8 cellular contexts compared by ENCODE assay signal in the genomic region with DNA sequence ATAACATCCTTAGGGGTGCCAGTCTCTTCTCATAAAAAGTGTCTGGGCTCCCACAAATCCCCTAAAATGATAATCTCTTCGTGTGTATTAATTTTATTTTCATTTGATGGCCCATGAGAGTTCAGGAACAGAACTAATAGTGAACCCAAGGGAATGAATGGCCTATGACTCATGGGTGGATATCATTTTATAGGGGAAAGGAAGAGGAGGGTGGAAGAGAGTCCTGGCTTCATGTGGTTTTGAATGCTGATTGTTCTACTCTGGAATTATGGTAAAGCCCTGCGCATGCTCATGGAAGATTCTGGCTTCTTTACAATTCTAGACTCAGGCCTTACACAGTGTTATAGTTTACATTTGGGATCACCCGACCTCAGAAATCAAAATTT. TPM values are rescaled to one million over a fixed set of nuclear protein-coding genes. Genes with fewer than 3 reads are reported as not detected.
DNase-seq lines count a peak whose midpoint lies in the region; ATAC-seq and TF ChIP-seq lines count a peak whose summit lies in the region.

No MANE protein-coding gene starts in this region.

- intact Hi-C loops in activated CD4-positive, alpha-beta T cell treated with anti-CD3 and anti-CD28 coated beads for 36 hours (cut with DNase I, micrococcal nuclease) = no loop called here
- intact Hi-C loops in tibial artery (cut with DNase I; ENCODE audit: low total_unique reads) = loop anchor here (5.0 kb wide), 1 partner anchor 35 kb away; a partner anchor contains a TSS

- H3K36me3 ChIP-seq in tibial artery = no peaks in the 10 kb centered on the region

- H3K4me3 Mint-ChIP-seq in activated CD4-positive, alpha-beta T cell treated with anti-CD3 and anti-CD28 coated beads for 36 hours = peak overlapping the region; percentile 37

- H3K36me3 Mint-ChIP-seq in activated CD4-positive, alpha-beta T cell treated with anti-CD3 and anti-CD28 coated beads for 36 hours (ENCODE audit: low read depth) = peaks cover 21% of the 10 kb centered on the region

- no peaks in the 10 kb centered on the region for H3K27me3 ChIP-seq in layer of hippocampus (ENCODE audit: control insufficient read depth, insufficient read depth, low read length)
- no peaks in the 10 kb centered on the region for H3K27me3 ChIP-seq in tibial artery

- H3K27me3 Mint-ChIP-seq in activated CD4-positive, alpha-beta T cell treated with anti-CD3 and anti-CD28 coated beads for 36 hours = no peaks in the 10 kb centered on the region

- H3K4me1 Mint-ChIP-seq in activated CD4-positive, alpha-beta T cell treated with anti-CD3 and anti-CD28 coated beads for 36 hours = peaks cover 78% of the 10 kb centered on the region

- POLR2A ChIA-PET in activated CD4-positive, alpha-beta T cell treated with anti-CD3 and anti-CD28 coated beads for 36 hours (lab: Charles Lee) = interaction anchor here (1.4 kb wide), 1 partner anchor 33 kb away, joined by 3 read pairs; no protein-coding TSS in a partner anchor

- peak; percentile 4 for ATAC-seq in activated CD4-positive, alpha-beta T cell treated with anti-CD3 and anti-CD28 coated beads for 36 hours
- no peak for ATAC-seq in HG03439 (IDR thresholded peaks at IDR 0.05; ENCODE audit: unreplicated experiment)
- ATAC-seq in HG03442 (IDR thresholded peaks at IDR 0.05; ENCODE audit: unreplicated experiment) = no peak

- no peaks in the 10 kb centered on the region for H3K9me3 ChIP-seq in tibial artery

- H3K27ac ChIP-seq in angular gyrus (ENCODE audit: low read depth, low read length) = peak overlapping the region; percentile 11
- H3K27ac ChIP-seq in layer of hippocampus (ENCODE audit: low read depth, low read length) = peak overlapping the region; percentile 60
- peak overlapping the region; percentile 71 to 72 for H3K27ac ChIP-seq in tibial artery

- H3K27ac Mint-ChIP-seq in activated CD4-positive, alpha-beta T cell treated with anti-CD3 and anti-CD28 coated beads for 36 hours = peak overlapping the region; percentile 49

- CTCF ChIA-PET in activated CD4-positive, alpha-beta T cell treated with anti-CD3 and anti-CD28 coated beads for 36 hours (lab: Charles Lee) = interaction anchor here (0.7 to 8.0 kb wide), 5 partner anchors 12 to 70 kb away, joined by 3 to 69 read pairs (median 3); a partner anchor contains a TSS

- H3K4me3 ChIP-seq in tibial artery = peak overlapping the region; percentile 37 to 42

- no peak for TF ChIP-seq CTCF in tibial artery (IDR thresholded peaks at IDR 0.05)

- no peak for DNase-seq in activated CD4-positive, alpha-beta T cell treated with anti-CD3 and anti-CD28 coated beads for 36 hours
- DNase-seq in activated CD4-positive, alpha-beta T cell treated with anti-CD3 and anti-CD28 coated beads for 4 hours = no peak
- DNase-seq in tibial artery (no peak), NCI-H1694 treated with DMSO at 0.1 percent for 48 hours (lab: John Stamatoyannopoulos, UW) (no peak)

- no peaks in the 10 kb centered on the region for H3K9me3 Mint-ChIP-seq in activated CD4-positive, alpha-beta T cell treated with anti-CD3 and anti-CD28 coated beads for 36 hours (ENCODE audit: low read depth)

- H3K4me1 ChIP-seq in tibial artery = peaks cover 0 to 89% (median 46%) of the 10 kb centered on the region in 4 donors

RNA-seq across cellular contexts. Expression of a gene that starts 35.3 kb away (rescaled TPM):
- 10 to 100 TPM; 23.9 to 37.1 TPM for total RNA-seq in activated CD4-positive, alpha-beta T cell treated with anti-CD3 and anti-CD28 coated beads for 36 hours

Comparison
In these comparisons a context has a peak if more than half of its experiments do, and no peak if none do; other contexts are left out.
1. H3K27ac ChIP-seq: peak in every context shown above with its lines; median percentile 72 in tibial artery; 60 in layer of hippocampus; 11 in angular gyrus.